In genomic region chr20:4791121-4791520, GRCh38 we compare ENCODE assay signal across 17 cellular contexts.
"Had no signal": no experiment of that assay in that cellular context is flagged by ENCODE, and none has a peak within 500 bp of the region (broad histone marks: within the 10 kb centered on the region; RNA-seq: fewer than 3 reads in every experiment).

No MANE protein-coding gene starts in this region.

- H3K9me3 ChIP-seq: body of pancreas, left lung, mucosa of descending colon, tibial artery, uterus had no signal

- H3K36me3 ChIP-seq: uterus had no signal

- H3K27me3 Mint-ChIP-seq: naive thymus-derived CD8-positive, alpha-beta T cell had no signal

- H3K27me3 ChIP-seq: body of pancreas, left lung, tibial artery, uterus had no signal

- DNase-seq: activated CD4-positive, alpha-beta T cell treated with anti-CD3 and anti-CD28 coated beads for 1 hour; activated CD4-positive, alpha-beta T cell treated with anti-CD3 and anti-CD28 coated beads, Interleukin-2, amount 50 U/mL, for 4 hours; activated effector memory CD4-positive, alpha-beta T cell treated with anti-CD3 and anti-CD28 coated beads, Interleukin-2, amount 50 U/mL, for 16 hours; amniotic stem cell; body of pancreas; caudate nucleus; left lung; mucosa of descending colon; naive thymus-derived CD8-positive, alpha-beta T cell; stimulated activated CD4-positive, alpha-beta T cell treated with anti-CD3 and anti-CD28 coated beads, Interleukin-12 subunit alpha, Interleukin-12 subunit beta, amount 100 ng/mL, for 4 hours; T1000; tibial artery; uterus had no signal

- H3K9me3 Mint-ChIP-seq: activated naive CD4-positive, alpha-beta T cell treated with anti-CD3 and anti-CD28 coated beads, Interleukin-2, amount 50 U/mL, for 72 hours; naive thymus-derived CD8-positive, alpha-beta T cell; stimulated activated effector memory CD8-positive, alpha-beta T cell treated with anti-CD3 and anti-CD28 coated beads, Interleukin-12 subunit alpha, Interleukin-12 subunit beta, amount 100 ng/mL, for 72 hours had no signal

- H3K4me1 ChIP-seq: body of pancreas, uterus had no signal

- ATAC-seq: activated naive CD4-positive, alpha-beta T cell treated with anti-CD3 and anti-CD28 coated beads, Interleukin-2, amount 50 U/mL, for 72 hours; body of pancreas; esophagus mucosa; left lung; mucosa of descending colon; naive thymus-derived CD8-positive, alpha-beta T cell; stimulated activated effector memory CD8-positive, alpha-beta T cell treated with anti-CD3 and anti-CD28 coated beads, Interleukin-12 subunit alpha, Interleukin-12 subunit beta, amount 100 ng/mL, for 72 hours had no signal

- H3K27ac ChIP-seq: body of pancreas, left lung, tibial artery, uterus, VCaP had no signal

- H3K4me3 ChIP-seq: body of pancreas, left lung, mucosa of descending colon, tibial artery, uterus had no signal

- H3K4me3 Mint-ChIP-seq: naive thymus-derived CD8-positive, alpha-beta T cell; stimulated activated effector memory CD8-positive, alpha-beta T cell treated with anti-CD3 and anti-CD28 coated beads, Interleukin-12 subunit alpha, Interleukin-12 subunit beta, amount 100 ng/mL, for 72 hours had no signal
